ENCODE assay signal across 10 cellular contexts in genomic region chr19:18387395-18387794, GRCh38. TPM values are rescaled to one million over a fixed set of nuclear protein-coding genes. Genes with fewer than 3 reads are reported as not detected.
DNase-seq lines count a peak whose midpoint lies in the region; ATAC-seq, FAIRE-seq and TF ChIP-seq lines count a peak whose summit lies in the region.
"Had no signal": no experiment of that assay in that cellular context is flagged by ENCODE, and none has a peak within 500 bp of the region (broad histone marks: within the 10 kb centered on the region; RNA-seq: fewer than 3 reads in every experiment).

No MANE protein-coding gene starts in this region.

- H3K9me3 Mint-ChIP-seq in natural killer cell: no peaks in the 10 kb centered on the region

- no peaks in the 10 kb centered on the region for H3K79me1 ChIP-seq in H1 (ENCODE audit: low read depth, low read length)

- H3K79me2 ChIP-seq in H1 (ENCODE audit: control insufficient read depth in 1 of 2, insufficient read depth in 2 of 2, low read length in 2 of 2): no peaks in the 10 kb centered on the region

- peaks cover 2% of the 10 kb centered on the region; the same call in 1 of the 2 replicates for H3K23me2 ChIP-seq in H1 (ENCODE audit: low read depth, low read length)

- no peak overlapping the region for H3K9ac ChIP-seq in H1 (replicated peaks in 1 of 4; ENCODE audit: extremely low read depth in 1 of 4, low read depth in 3 of 4, low read length in 3 of 4)

- no peak overlapping the region for H3K56ac ChIP-seq in H1 (replicated peaks; ENCODE audit: insufficient read length, low read depth, low read length)

- intact Hi-C loops in natural killer cell (cut with micrococcal nuclease): no loop called here

- WGBS in H1 (ENCODE audit: extremely low coverage in 1 of 2, insufficient coverage in 1 of 2, insufficient read length in 1 of 2, insufficient replicate concordance in 2 of 2, low coverage in 1 of 2, low lambda C conversion rate in 2 of 2, missing lambda C conversion rate in 1 of 2), 2 experiments: 29% methylated on average over 1 of the region's 1 CpG; no CpG with 5 or more reads in 1 of the 2 experiments

- no peak overlapping the region for H4K91ac ChIP-seq in H1 (replicated peaks; ENCODE audit: insufficient read length, low read length)

- H4K5ac ChIP-seq in H1 (ENCODE audit: insufficient read length, low read depth, low read length): no peak overlapping the region

- H2AK5ac ChIP-seq in H1 (ENCODE audit: low read depth, low read length): no peak overlapping the region

- ATAC-seq in natural killer cell: no peak
- no peak for ATAC-seq in HG02970 (IDR thresholded peaks at IDR 0.05; ENCODE audit: low FRiP score, unreplicated experiment)

- H3K36me3 ChIP-seq in BJ (ENCODE audit: control insufficient read depth, insufficient read depth, low read length) (peaks cover 16% of the 10 kb centered on the region), H1 (ENCODE audit: control insufficient read depth in 2 of 4, insufficient read depth in 4 of 4, low read length in 3 of 4) (no peaks in the 10 kb centered on the region)

- no peak overlapping the region for H3K14ac ChIP-seq in H1 (ENCODE audit: insufficient read length)

- H2AFZ ChIP-seq in H1 (ENCODE audit: low read length): no peak overlapping the region

- no peak overlapping the region for H3K27ac ChIP-seq in H1 (ENCODE audit: low read depth, low read length)

- H3K27me3 ChIP-seq in BJ (ENCODE audit: control insufficient read depth, insufficient read depth, low read length) (no peaks in the 10 kb centered on the region), H1 (replicated peaks in 1 of 4; ENCODE audit: control insufficient read depth in 3 of 4, extremely low read depth in 1 of 4, insufficient read depth in 3 of 4, low read length in 3 of 4) (peaks cover 0 to 23% (median 14%) of the 10 kb centered on the region in 4 experiments; a peak in 6 of 7 replicates)

- no peaks in the 10 kb centered on the region for H3K9me3 ChIP-seq in H1 (ENCODE audit: insufficient read depth in 2 of 2, low read depth in 1 of 2, low read length in 1 of 2)

- H3K4me2 ChIP-seq in H1 (ENCODE audit: insufficient read depth in 1 of 2, low read depth in 2 of 2, low read length in 2 of 2): peak overlapping the region in 1 of 2 experiments; percentile 12; a peak in 1 of 4 replicates

- peak overlapping the region; percentile 80 for H3K4me3 Mint-ChIP-seq in natural killer cell

- peaks cover 3 to 4% (median 3%) of the 10 kb centered on the region in 4 experiments for H3K4me1 ChIP-seq in H1 (replicated peaks in 1 of 4; ENCODE audit: control insufficient read depth in 3 of 4, insufficient read depth in 4 of 4, low read length in 3 of 4)

- TF ChIP-seq RAD21 in H1 (IDR thresholded peaks at IDR 0.05 in 1 of 2, conservative IDR thresholded peaks at IDR 0.05 in 1 of 2; ENCODE audit: low read depth in 2 of 2, low read length in 2 of 2): no peak

- no peaks in the 10 kb centered on the region for H3K36me3 Mint-ChIP-seq in natural killer cell

- H3K4me1 Mint-ChIP-seq in natural killer cell: peaks cover 5 to 18% of the 10 kb centered on the region in 2 donors

- no peak overlapping the region for H4K8ac ChIP-seq in H1 (ENCODE audit: extremely low read depth, insufficient read depth, low read length)

- POLR2A ChIA-PET in BJ (lab: Charles Lee): no interaction called here
- POLR2A ChIA-PET in H1 (lab: Charles Lee; ENCODE audit: partially characterized antibody): interaction anchor here (0.6 to 3.3 kb wide), 8 partner anchors 13 to 673 kb away, joined by 3 to 16 read pairs (median 3); partner anchors contain the start of gene JUND

- H2BK5ac ChIP-seq in H1 (ENCODE audit: low read depth, low read length): no peak overlapping the region

- no peak for TF ChIP-seq POLR2A in H1 (IDR thresholded peaks at IDR 0.05; ENCODE audit: control extremely low read depth in 1 of 2, low read depth in 2 of 2, low read length in 2 of 2)

- no peak overlapping the region for H3K23ac ChIP-seq in H1 (ENCODE audit: insufficient read length)

- no peak overlapping the region for H2BK120ac ChIP-seq in H1 (replicated peaks; ENCODE audit: low read depth, low read length)

- no peaks in the 10 kb centered on the region for H3K27me3 Mint-ChIP-seq in natural killer cell (ENCODE audit: low read depth in 2 of 2)

- H3K4me3 ChIP-seq in BJ (ENCODE audit: low read depth, low read length): peak overlapping the region; percentile 81
- H3K4me3 ChIP-seq in LNCaP clone FGC (ENCODE audit: low read depth, low read length): peak overlapping the region; percentile 94
- H3K4me3 ChIP-seq in H1 (ENCODE audit: extremely low read depth in 1 of 4, insufficient read depth in 2 of 4, low read depth in 3 of 4, low read length in 4 of 4): peak overlapping the region in 1 of 4 experiments; percentile 38; a peak in 2 of 8 replicates

- H3K27ac Mint-ChIP-seq in natural killer cell: peak overlapping the region in 1 of 2 donors; percentile 83

- TF ChIP-seq CTCF in BJ (IDR thresholded peaks at IDR 0.05; ENCODE audit: insufficient read depth, low read depth, low read length): no peak
- no peak for TF ChIP-seq CTCF in LNCaP clone FGC (IDR thresholded peaks at IDR 0.05; ENCODE audit: control insufficient read depth, extremely low read depth, insufficient read depth)
- TF ChIP-seq CTCF in H1 (IDR thresholded peaks at IDR 0.05; ENCODE audit: control extremely low read depth in 1 of 3, insufficient read depth in 1 of 3, low read depth in 1 of 3, low read length in 3 of 3): no peak
- TF ChIP-seq CTCF in natural killer cell (IDR thresholded peaks at IDR 0.05): no peak

- no peak overlapping the region for H2BK20ac ChIP-seq in H1 (ENCODE audit: low read length)

- H3K18ac ChIP-seq in H1 (ENCODE audit: extremely low read depth, low read length): no peak overlapping the region

- no peak overlapping the region for H3K4ac ChIP-seq in H1 (replicated peaks; ENCODE audit: insufficient read length, low read depth, low read length)

- H2BK12ac ChIP-seq in H1 (ENCODE audit: low read depth, low read length): peak overlapping the region; percentile 80; the same call in 1 of the 2 replicates

- FAIRE-seq in H1 (lab: Jason Lieb, UNC): no peak

- no peak overlapping the region for H2BK15ac ChIP-seq in H1 (ENCODE audit: low read length)

- TF ChIP-seq EP300 in H1 (IDR thresholded peaks at IDR 0.05; ENCODE audit: borderline replicate concordance in 1 of 2, low read depth in 2 of 2, low read length in 2 of 2): no peak

- DNase-seq in BJ (ENCODE audit: low read depth) (no peak), LNCaP clone FGC (ENCODE audit: low read depth) (no peak), H1 (ENCODE audit: low read depth in 1 of 2, low spot score in 2 of 2) (no peak), natural killer cell (no peak), NCI-H1105 (lab: John Stamatoyannopoulos, UW) (no peak), GF-D8 (lab: John Stamatoyannopoulos, UW) (no peak), SHP77 (lab: John Stamatoyannopoulos, UW) (no peak)
- DNase-seq: NCI-H187 had no signal

- CTCF ChIA-PET in BJ (lab: Yijun Ruan, JAX): interaction anchor here (0.7 to 6.2 kb wide), 16 partner anchors 7 to 202 kb away, joined by 3 to 101 read pairs (median 8); partner anchors contain the start of genes JUND, LRRC25 and SSBP4
- CTCF ChIA-PET in H1 (lab: Charles Lee; ENCODE audit: partially characterized antibody): interaction anchor here (0.6 to 10.4 kb wide), 23 partner anchors 10 to 284 kb away, joined by 3 to 177 read pairs (median 5); partner anchors contain the start of genes LRRC25 and SSBP4

- no peaks in the 10 kb centered on the region for H4K20me1 ChIP-seq in H1 (replicated peaks in 1 of 2; ENCODE audit: control insufficient read depth in 1 of 2, insufficient read depth in 2 of 2, low read length in 2 of 2)

RNA-seq across cellular contexts. Expression of gene GDF15, which starts 1.4 kb away (rescaled TPM):
- 19.0 and 30.8 TPM in 2 replicates for polyA plus RNA-seq in BJ (2011; rRNA removed)
- 8.3 and 8.4 TPM in 2 replicates for polyA minus RNA-seq in BJ (2011; rRNA and poly(A)+ RNA removed)
- 4.1 and 5.0 TPM in 2 replicates for total RNA-seq in H1 (2021; fragmentation: NEBNext Ultra II Directional; extraction: Animal tissue kit (Norgen Biotek cat#: 25700))
- 8.5 and 18.8 TPM in 2 replicates for polyA plus RNA-seq in H1 (2011; rRNA removed)
- 8.2 TPM for polyA plus RNA-seq in H1 (2011; cell fraction: cytosol; rRNA removed)
- polyA plus RNA-seq in H1 (2011; cell fraction: nucleus; rRNA removed): 17.2 TPM
- polyA plus RNA-seq in H1 (2012, experiment 1 of 2): 4.9 to 6.1 TPM (median 5.6 TPM) in 4 replicates
- 5.5 TPM for polyA plus RNA-seq in H1 (2012, experiment 2 of 2)
- polyA plus RNA-seq in H1 (2013, experiment 1 of 2): 11.8 TPM
- polyA plus RNA-seq in H1 (2013, experiment 2 of 2): 14.4 TPM
- 1.1 and 2.9 TPM in 2 replicates for polyA minus RNA-seq in H1 (2011; rRNA and poly(A)+ RNA removed)
- 6.8 TPM for polyA minus RNA-seq in H1 (2011; cell fraction: cytosol; rRNA and poly(A)+ RNA removed)
- polyA minus RNA-seq in H1 (2011; cell fraction: nucleus; rRNA and poly(A)+ RNA removed): 9.7 TPM
- 1 to 10 TPM in 1 of 3 donors, under 1 TPM in 1, not detected in 1; 0.85 to 1.5 TPM for total RNA-seq in natural killer cell

RNA-seq across cellular contexts. Expression of gene LRRC25, which starts 10.0 kb away (rescaled TPM):
- polyA plus RNA-seq in BJ (2011; rRNA removed): 0.06 TPM in 1 of 2 replicates, not detected in the other
- not detected in 2 replicates for polyA minus RNA-seq in BJ (2011; rRNA and poly(A)+ RNA removed)
- total RNA-seq in H1 (2021; fragmentation: NEBNext Ultra II Directional; extraction: Animal tissue kit (Norgen Biotek cat#: 25700)): 0.20 and 0.23 TPM in 2 replicates
- polyA plus RNA-seq in H1 (2011; rRNA removed): 0.31 and 0.41 TPM in 2 replicates
- polyA plus RNA-seq in H1 (2011; cell fraction: cytosol; rRNA removed): 0.35 TPM
- 0.30 TPM for polyA plus RNA-seq in H1 (2011; cell fraction: nucleus; rRNA removed)
- polyA plus RNA-seq in H1 (2012, experiment 1 of 2): 0.09 to 0.29 TPM (median 0.19 TPM) in 3 of 4 replicates, not detected in the other
- polyA plus RNA-seq in H1 (2012, experiment 2 of 2): 0.16 TPM
- 0.14 TPM for polyA plus RNA-seq in H1 (2013, experiment 1 of 2)
- 0.13 TPM for polyA plus RNA-seq in H1 (2013, experiment 2 of 2)
- 0.35 and 0.46 TPM in 2 replicates for polyA minus RNA-seq in H1 (2011; rRNA and poly(A)+ RNA removed)
- not detected for polyA minus RNA-seq in H1 (2011; cell fraction: cytosol; rRNA and poly(A)+ RNA removed)
- polyA minus RNA-seq in H1 (2011; cell fraction: nucleus; rRNA and poly(A)+ RNA removed): not detected
- 10 to 100 TPM in 2 of 3 donors, 1 to 10 TPM in 1; 3.9 to 28.2 (median 12.0) TPM for total RNA-seq in natural killer cell
- total RNA-seq: pulmonary artery endothelial cell had no signal

RNA-seq across cellular contexts. Expression of gene SSBP4, which starts 31.8 kb away (rescaled TPM):
- polyA plus RNA-seq in BJ (2011; rRNA removed) (16.3 and 24.1 TPM in 2 replicates), H1 (2011; rRNA removed) (33.7 and 51.3 TPM in 2 replicates)
- 15.0 and 30.3 TPM in 2 replicates for polyA minus RNA-seq in BJ (2011; rRNA and poly(A)+ RNA removed)
- 26.4 and 30.5 TPM in 2 replicates for total RNA-seq in H1 (2021; fragmentation: NEBNext Ultra II Directional; extraction: Animal tissue kit (Norgen Biotek cat#: 25700))
- 28.5 TPM for polyA plus RNA-seq in H1 (2011; cell fraction: cytosol; rRNA removed)
- 60.9 TPM for polyA plus RNA-seq in H1 (2011; cell fraction: nucleus; rRNA removed)
- 11.5 to 29.1 TPM (median 22.0 TPM) in 4 replicates for polyA plus RNA-seq in H1 (2012, experiment 1 of 2)
- polyA plus RNA-seq in H1 (2012, experiment 2 of 2): 26.6 TPM
- 40.7 TPM for polyA plus RNA-seq in H1 (2013, experiment 1 of 2)
- polyA plus RNA-seq in H1 (2013, experiment 2 of 2): 42.3 TPM
- 1.9 and 3.2 TPM in 2 replicates for polyA minus RNA-seq in H1 (2011; rRNA and poly(A)+ RNA removed)
- polyA minus RNA-seq in H1 (2011; cell fraction: cytosol; rRNA and poly(A)+ RNA removed): 25.3 TPM
- 21.7 TPM for polyA minus RNA-seq in H1 (2011; cell fraction: nucleus; rRNA and poly(A)+ RNA removed)
- 100 to 1,000 TPM; 137 to 169 (median 158) TPM for total RNA-seq in natural killer cell

RNA-seq across cellular contexts. Expression of gene PGPEP1, which starts 47.0 kb away (rescaled TPM):
- polyA plus RNA-seq in BJ (2011; rRNA removed): 30.7 and 32.2 TPM in 2 replicates
- polyA minus RNA-seq in BJ (2011; rRNA and poly(A)+ RNA removed): 58.0 and 104 TPM in 2 replicates
- 33.2 and 33.4 TPM in 2 replicates for total RNA-seq in H1 (2021; fragmentation: NEBNext Ultra II Directional; extraction: Animal tissue kit (Norgen Biotek cat#: 25700))
- polyA plus RNA-seq in H1 (2011; rRNA removed): 16.6 and 17.0 TPM in 2 replicates
- polyA plus RNA-seq in H1 (2011; cell fraction: cytosol; rRNA removed): 19.4 TPM
- 29.1 TPM for polyA plus RNA-seq in H1 (2011; cell fraction: nucleus; rRNA removed)
- polyA plus RNA-seq in H1 (2012, experiment 1 of 2): 21.0 to 25.1 TPM (median 23.6 TPM) in 4 replicates
- polyA plus RNA-seq in H1 (2012, experiment 2 of 2): 19.1 TPM
- 41.9 TPM for polyA plus RNA-seq in H1 (2013, experiment 1 of 2)
- polyA plus RNA-seq in H1 (2013, experiment 2 of 2): 41.8 TPM
- 58.5 and 73.6 TPM in 2 replicates for polyA minus RNA-seq in H1 (2011; rRNA and poly(A)+ RNA removed)
- polyA minus RNA-seq in H1 (2011; cell fraction: cytosol; rRNA and poly(A)+ RNA removed): 23.0 TPM
- polyA minus RNA-seq in H1 (2011; cell fraction: nucleus; rRNA and poly(A)+ RNA removed): 27.0 TPM
- 10 to 100 TPM; 69.1 to 73.3 (median 71.0) TPM for total RNA-seq in natural killer cell

RNA-seq across cellular contexts. Expression of gene ISYNA1, which starts 50.5 kb away (rescaled TPM):
- polyA plus RNA-seq in BJ (2011; rRNA removed) (13.5 and 27.0 TPM in 2 replicates), H1 (2011; rRNA removed) (264 and 330 TPM in 2 replicates)
- 12.2 and 16.5 TPM in 2 replicates for polyA minus RNA-seq in BJ (2011; rRNA and poly(A)+ RNA removed)
- 207 and 215 TPM in 2 replicates for total RNA-seq in H1 (2021; fragmentation: NEBNext Ultra II Directional; extraction: Animal tissue kit (Norgen Biotek cat#: 25700))
- 164 TPM for polyA plus RNA-seq in H1 (2011; cell fraction: cytosol; rRNA removed)
- 558 TPM for polyA plus RNA-seq in H1 (2011; cell fraction: nucleus; rRNA removed)
- 147 to 255 TPM (median 231 TPM) in 4 replicates for polyA plus RNA-seq in H1 (2012, experiment 1 of 2)
- 269 TPM for polyA plus RNA-seq in H1 (2012, experiment 2 of 2)
- polyA plus RNA-seq in H1 (2013, experiment 1 of 2): 172 TPM
- 158 TPM for polyA plus RNA-seq in H1 (2013, experiment 2 of 2)
- 67.7 and 79.7 TPM in 2 replicates for polyA minus RNA-seq in H1 (2011; rRNA and poly(A)+ RNA removed)
- polyA minus RNA-seq in H1 (2011; cell fraction: cytosol; rRNA and poly(A)+ RNA removed): 153 TPM
- 97.1 TPM for polyA minus RNA-seq in H1 (2011; cell fraction: nucleus; rRNA and poly(A)+ RNA removed)
- total RNA-seq in natural killer cell: 10 to 100 TPM; 39.7 to 53.6 (median 40.1) TPM
